In genomic region chr1:209926045-209926444, GRCh38 we compare ENCODE assay signal across 11 cellular contexts. TPM values are rescaled to one million over a fixed set of nuclear protein-coding genes. Genes with fewer than 3 reads are reported as not detected.
DNase-seq lines count a peak whose midpoint lies in the region; FAIRE-seq lines count a peak whose summit lies in the region.
"Had no signal": no experiment of that assay in that cellular context is flagged by ENCODE, and none has a peak within 500 bp of the region (broad histone marks: within the 10 kb centered on the region; RNA-seq: fewer than 3 reads in every experiment).

No MANE protein-coding gene starts in this region.

- H3K27ac ChIP-seq in epithelial cell of prostate: no peak overlapping the region

- peak; percentile 75 for DNase-seq in AG08395 (ENCODE audit: low spot score)
- DNase-seq in HT1080 (ENCODE audit: low read depth): peak; percentile 77
- peak; percentile 82 for DNase-seq in NCI-H748 (lab: John Stamatoyannopoulos, UW; ENCODE audit: unreplicated experiment)
- DNase-seq in epithelial cell of prostate (ENCODE audit: low read depth, low spot score): peak; percentile 26
- no peak for DNase-seq in frontal cortex (ENCODE audit: low spot score in 2 of 2)
- no peak for DNase-seq in GM19238 (ENCODE audit: insufficient read length, low spot score)
- DNase-seq in stimulated activated CD4-positive, alpha-beta T cell treated with anti-CD3 and anti-CD28 coated beads, Interleukin-15, amount 100 ng/mL, for 24 hours: no peak
- no peak for DNase-seq in ecto neural progenitor cell (ENCODE audit: low spot score)
- DNase-seq: CD8-positive, alpha-beta T cell; endodermal cell; mucosa of descending colon had no signal

- no peak for FAIRE-seq in frontal cortex (lab: Jason Lieb, UNC)

RNA-seq across cellular contexts. Expression of gene SYT14, which starts 12.0 kb away (rescaled TPM):
- 5.9 and 8.3 TPM in 2 replicates for total RNA-seq in HT1080 (2014; rRNA removed; shearing (Covaris generic))
- polyA plus RNA-seq in HT1080 (2015; cell fraction: cytosol; rRNA removed): 4.2 and 4.7 TPM in 2 replicates
- 6.5 and 6.9 TPM in 2 replicates for polyA plus RNA-seq in HT1080 (2015; cell fraction: nucleus; rRNA removed)
- total RNA-seq in frontal cortex: 51.4 TPM
- total RNA-seq: CD8-positive, alpha-beta T cell had no signal

Comparison
In these comparisons a context has a peak if more than half of its experiments do, and no peak if none do; other contexts are left out.
1. DNase-seq: peak in AG08395 (single experiment), HT1080 (single experiment), NCI-H748 (single experiment) and epithelial cell of prostate (single experiment); none in frontal cortex (0 of 2), GM19238 (single experiment), stimulated activated CD4-positive, alpha-beta T cell treated with anti-CD3 and anti-CD28 coated beads, Interleukin-15, amount 100 ng/mL, for 24 hours (single experiment) and ecto neural progenitor cell (single experiment).